8 cellular contexts compared by ENCODE assay signal in the genomic region with DNA sequence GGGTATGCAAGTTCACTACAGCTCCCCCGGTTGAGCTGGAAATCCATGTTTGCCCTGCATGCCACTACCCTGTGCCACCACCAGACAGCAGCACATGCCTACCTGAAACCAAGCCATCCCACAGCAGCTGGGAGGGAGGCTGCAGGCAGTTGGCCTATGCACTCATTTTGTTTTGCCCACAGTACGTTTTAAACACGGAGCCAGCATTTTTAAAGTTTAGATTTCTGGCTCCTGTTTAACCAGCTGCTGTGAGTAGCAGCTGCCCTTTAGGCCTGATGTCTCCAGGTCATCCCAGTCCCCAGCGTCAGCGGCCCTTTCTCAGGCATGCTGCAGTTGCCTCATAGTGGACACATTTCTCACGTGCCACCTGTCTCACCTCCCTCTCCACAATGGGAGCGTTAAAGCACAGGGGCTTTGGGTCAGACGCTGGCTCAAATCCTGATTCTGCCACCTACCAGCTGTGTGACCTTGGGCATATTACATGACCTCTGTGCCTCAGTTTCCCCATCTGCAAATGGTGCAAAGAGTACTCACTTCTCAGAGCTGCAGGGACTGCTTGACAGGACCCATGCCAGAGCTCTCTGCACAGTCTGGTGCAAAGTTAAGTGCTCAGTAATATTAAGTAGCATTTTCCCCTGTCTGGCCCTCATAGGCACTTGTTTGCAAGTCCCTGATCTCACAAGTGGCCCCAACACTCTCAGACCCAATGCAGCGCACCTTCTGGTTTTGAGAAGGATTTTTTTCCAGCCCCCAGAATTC. TPM values are rescaled to one million over a fixed set of nuclear protein-coding genes. Genes with fewer than 3 reads are reported as not detected.
DNase-seq lines count a peak whose midpoint lies in the region; ATAC-seq, FAIRE-seq and TF ChIP-seq lines count a peak whose summit lies in the region.

No MANE protein-coding gene starts in this region.

- no peak overlapping the region for H3K4me3 ChIP-seq in endodermal cell (ENCODE audit: low read length)

- no peak overlapping the region for H3K9ac ChIP-seq in endodermal cell (ENCODE audit: extremely low read depth, low read length, poor library complexity, severe bottlenecking)

- ATAC-seq in HG02678 (IDR thresholded peaks at IDR 0.05; ENCODE audit: unreplicated experiment), result peak; percentile 40
- peak; percentile 70 for ATAC-seq in stimulated activated naive CD8-positive, alpha-beta T cell treated with anti-CD3 and anti-CD28 coated beads, Interleukin-15, Interleukin-2, amounts not matched to agents 100 U/mL and 50 U/mL, for 24 hours

- no peak for FAIRE-seq in GM12892 (lab: Jason Lieb, UNC)

- no peaks in the 10 kb centered on the region for H3K27me3 Mint-ChIP-seq in activated CD4-positive, alpha-beta memory T cell treated with anti-CD3 and anti-CD28 coated beads, Interleukin-2, amount 10 ng/mL, durations not matched to agents 7 days and 5 days
- H3K27me3 Mint-ChIP-seq in endodermal cell (ENCODE audit: insufficient read depth), result no peaks in the 10 kb centered on the region

- peaks cover 31% of the 10 kb centered on the region for H3K36me3 Mint-ChIP-seq in activated CD4-positive, alpha-beta memory T cell treated with anti-CD3 and anti-CD28 coated beads, Interleukin-2, amount 10 ng/mL, durations not matched to agents 7 days and 5 days (ENCODE audit: low read depth)
- H3K36me3 Mint-ChIP-seq in endodermal cell (ENCODE audit: low read depth), result peaks cover 40% of the 10 kb centered on the region

- no peak overlapping the region for H3K27ac Mint-ChIP-seq in activated CD4-positive, alpha-beta memory T cell treated with anti-CD3 and anti-CD28 coated beads, Interleukin-2, amount 10 ng/mL, durations not matched to agents 7 days and 5 days
- H3K27ac Mint-ChIP-seq in endodermal cell, result no peak overlapping the region

- no peaks in the 10 kb centered on the region for H3K4me1 ChIP-seq in endodermal cell (ENCODE audit: control insufficient read depth, insufficient read depth, low read length)

- H3K27ac ChIP-seq in endodermal cell (ENCODE audit: low read depth, low read length), result no peak overlapping the region

- DNase-seq in CD1c-positive myeloid dendritic cell (ENCODE audit: extremely low spot score) (peak; percentile 78), NCI-H774 (lab: John Stamatoyannopoulos, UW) (peak; percentile 64), endodermal cell (peak; percentile 88), mucosa of gallbladder (ENCODE audit: low spot score) (peak; percentile 59), GM12892 (ENCODE audit: insufficient read length) (no peak)
- DNase-seq in activated CD4-positive, alpha-beta memory T cell treated with anti-CD3 and anti-CD28 coated beads, Interleukin-2, amount 10 ng/mL, durations not matched to agents 7 days and 5 days, result peak; percentile 72
- DNase-seq in stimulated activated naive CD8-positive, alpha-beta T cell treated with anti-CD3 and anti-CD28 coated beads, Interleukin-15, Interleukin-2, amounts not matched to agents 100 U/mL and 50 U/mL, for 24 hours, result peak; percentile 53

- CTCF ChIA-PET in activated CD4-positive, alpha-beta memory T cell treated with anti-CD3 and anti-CD28 coated beads, Interleukin-2, amount 10 ng/mL, durations not matched to agents 7 days and 5 days (lab: Charles Lee), result interaction anchor here (0.6 to 6.5 kb wide), 15 partner anchors 8 to 428 kb away, joined by 3 to 157 read pairs (median 4); a partner anchor contains a TSS

- no peaks in the 10 kb centered on the region for H3K9me3 Mint-ChIP-seq in activated CD4-positive, alpha-beta memory T cell treated with anti-CD3 and anti-CD28 coated beads, Interleukin-2, amount 10 ng/mL, durations not matched to agents 7 days and 5 days
- H3K9me3 Mint-ChIP-seq in endodermal cell, result peaks cover 5% of the 10 kb centered on the region

- H3K36me3 ChIP-seq in endodermal cell (ENCODE audit: control insufficient read depth, insufficient read depth, low read length), result peaks cover 24% of the 10 kb centered on the region

- no peaks in the 10 kb centered on the region for H3K9me3 ChIP-seq in endodermal cell (ENCODE audit: control insufficient read depth, low read length)

- peaks cover 8% of the 10 kb centered on the region for H3K4me1 Mint-ChIP-seq in activated CD4-positive, alpha-beta memory T cell treated with anti-CD3 and anti-CD28 coated beads, Interleukin-2, amount 10 ng/mL, durations not matched to agents 7 days and 5 days
- H3K4me1 Mint-ChIP-seq in endodermal cell, result peaks cover 3% of the 10 kb centered on the region

- POLR2A ChIA-PET in activated CD4-positive, alpha-beta memory T cell treated with anti-CD3 and anti-CD28 coated beads, Interleukin-2, amount 10 ng/mL, durations not matched to agents 7 days and 5 days (lab: Charles Lee), result interaction anchor here (0.7 to 4.4 kb wide), 8 partner anchors 18 to 55 kb away, joined by 3 to 24 read pairs (median 5); a partner anchor contains a TSS

- no peak for TF ChIP-seq POLR2A in GM12892 (IDR thresholded peaks at IDR 0.05; ENCODE audit: low read depth, low read length)

- no peak overlapping the region for H3K4me3 Mint-ChIP-seq in activated CD4-positive, alpha-beta memory T cell treated with anti-CD3 and anti-CD28 coated beads, Interleukin-2, amount 10 ng/mL, durations not matched to agents 7 days and 5 days
- H3K4me3 Mint-ChIP-seq in endodermal cell, result no peak overlapping the region

- 70 to 75% methylated on average over 7 to 9 of the region's 9 CpGs for WGBS in endodermal cell (ENCODE audit: insufficient coverage in 1 of 2, insufficient read length in 1 of 2), 2 experiments

- TF ChIP-seq CTCF in endodermal cell (conservative IDR thresholded peaks at IDR 0.05), result peak; percentile 84

- no peaks in the 10 kb centered on the region for H3K27me3 ChIP-seq in endodermal cell (ENCODE audit: control insufficient read depth, insufficient read depth, low read length, poor library complexity, severe bottlenecking)

RNA-seq across cellular contexts. Expression of a gene that starts 8.2 kb away (rescaled TPM):
- 100 to 1,000 TPM; 153 to 154 TPM for total RNA-seq in activated CD4-positive, alpha-beta memory T cell treated with anti-CD3 and anti-CD28 coated beads, Interleukin-2, amount 10 ng/mL, durations not matched to agents 7 days and 5 days
- total RNA-seq in endodermal cell (100 to 1,000 TPM; 165 to 168 TPM), mucosa of gallbladder (82.6 TPM)
- 148 TPM for polyA plus RNA-seq in endodermal cell (2013, experiment 1 of 2)
- polyA plus RNA-seq in endodermal cell (2013, experiment 2 of 2), result 147 TPM
- 120 TPM for polyA plus RNA-seq in GM12892 (2012; ENCODE audit: missing spikeins)

RNA-seq across cellular contexts. Expression of a gene that starts 32.4 kb away (rescaled TPM):
- 10 to 100 TPM; 30.3 to 32.3 TPM for total RNA-seq in activated CD4-positive, alpha-beta memory T cell treated with anti-CD3 and anti-CD28 coated beads, Interleukin-2, amount 10 ng/mL, durations not matched to agents 7 days and 5 days
- 10 to 100 TPM; 28.0 to 30.9 TPM for total RNA-seq in endodermal cell
- 27.7 TPM for polyA plus RNA-seq in endodermal cell (2013, experiment 1 of 2)
- polyA plus RNA-seq in endodermal cell (2013, experiment 2 of 2), result 22.7 TPM
- total RNA-seq in mucosa of gallbladder, result 28.6 TPM
- polyA plus RNA-seq in GM12892 (2012; ENCODE audit: missing spikeins), result 10.3 TPM
